Comparison of ENCODE assay signal across 1 cellular context in the genomic region with DNA sequence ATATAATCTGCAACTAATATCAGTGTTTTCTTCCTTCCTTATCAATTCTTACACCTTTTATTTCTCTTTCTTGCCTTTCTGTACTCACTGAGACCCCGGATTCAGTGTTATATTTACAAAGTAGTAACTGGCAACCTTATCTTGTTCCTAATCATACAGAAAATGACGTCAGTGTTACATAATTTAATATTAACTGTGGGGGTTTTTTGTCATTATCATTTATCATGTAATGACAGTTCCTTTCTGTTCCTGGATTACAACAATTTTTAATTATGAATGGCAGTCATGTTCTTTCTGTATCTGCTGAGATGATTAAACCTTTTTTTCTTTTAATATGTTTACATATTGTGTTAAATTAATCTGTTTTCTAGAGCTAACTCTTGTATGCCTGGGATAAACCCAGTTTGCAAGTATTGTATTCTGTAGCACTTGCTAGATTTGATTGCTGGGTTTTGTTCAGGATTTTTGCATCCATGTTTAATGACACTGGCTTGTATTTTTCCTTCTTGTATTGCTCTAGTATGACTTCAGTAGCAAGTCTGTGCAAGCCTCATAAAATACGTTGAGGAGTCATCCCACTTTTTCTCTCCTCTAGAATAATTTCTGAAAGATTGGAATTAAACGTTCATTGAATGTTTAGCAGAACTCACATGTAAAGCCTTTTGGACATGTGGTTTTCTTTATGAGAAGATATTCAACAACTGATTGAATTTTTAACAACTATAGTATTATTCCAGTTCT.
TF ChIP-seq lines count a peak whose summit lies in the region.

No MANE protein-coding gene starts in this region.

TF ChIP-seq in K562, 482 proteins besides CTCF, POLR2A, EP300 and RAD21 (continued from another document):
- TF ChIP-seq CHD1 (IDR thresholded peaks at IDR 0.05; ENCODE audit: low read length) (no peak), ZNF175 (CRISPR knock-in tag; IDR thresholded peaks at IDR 0.05; ENCODE audit: low read depth) (no peak), ZFP30 (CRISPR knock-in tag; IDR thresholded peaks at IDR 0.05; ENCODE audit: borderline replicate concordance) (no peak)
TF ChIP-seq in K562: peak in this region for 6.
